Comparison of ENCODE assay signal across 20 cellular contexts in the genomic region with DNA sequence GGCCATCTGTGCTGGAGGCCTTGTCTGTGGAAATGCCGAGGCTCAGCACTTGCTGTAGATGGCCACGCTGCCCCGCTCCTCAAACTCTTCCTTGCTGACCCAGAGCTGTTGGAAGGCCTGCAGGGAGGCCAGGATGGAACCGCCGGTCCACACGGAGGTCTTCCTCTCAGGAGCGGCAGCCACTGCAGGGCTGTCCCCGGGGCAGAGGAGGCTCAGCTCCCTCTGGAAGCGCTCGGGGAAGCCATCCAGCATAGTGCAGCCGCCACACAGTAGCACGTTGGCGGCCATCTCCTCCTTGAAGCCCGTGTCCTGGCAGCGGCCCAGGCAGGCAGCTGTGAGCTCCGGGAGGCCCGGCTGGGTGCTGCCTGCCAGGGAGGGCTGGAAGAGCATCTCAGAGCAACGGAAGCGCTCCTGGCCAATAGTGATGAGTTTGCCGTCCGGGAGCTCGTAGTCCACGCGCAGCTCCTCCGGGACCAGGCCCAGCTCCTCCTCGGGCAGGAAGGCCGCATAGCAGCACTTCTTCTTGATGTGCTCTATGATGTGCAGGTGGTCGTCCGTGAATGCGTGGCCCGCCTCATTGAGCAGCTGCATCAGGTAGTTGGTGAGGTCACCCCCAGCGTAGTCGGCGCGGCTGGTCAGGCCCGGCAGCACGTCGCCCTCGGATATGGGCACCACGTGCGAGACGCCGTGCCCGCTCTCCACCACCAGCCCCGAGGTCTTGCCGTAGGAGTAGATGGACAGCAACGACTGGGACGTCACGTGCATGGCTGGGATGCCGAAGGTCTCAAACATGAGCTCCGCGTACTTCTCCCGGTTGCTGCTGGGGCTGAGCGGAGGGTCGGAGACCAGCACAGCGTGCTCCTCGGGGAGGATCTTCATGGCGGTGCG. TPM values are rescaled to one million over a fixed set of nuclear protein-coding genes. Genes with fewer than 3 reads are reported as not detected.
DNase-seq lines count a peak whose midpoint lies in the region; ATAC-seq, FAIRE-seq and TF ChIP-seq lines count a peak whose summit lies in the region.
"Had no signal": no experiment of that assay in that cellular context is flagged by ENCODE, and none has a peak within 500 bp of the region (broad histone marks: within the 10 kb centered on the region; RNA-seq: fewer than 3 reads in every experiment).

No MANE protein-coding gene starts in this region.

- H2AK5ac ChIP-seq in H1 (ENCODE audit: low read depth, low read length), result no peak overlapping the region

- CTCF ChIA-PET in H1 (lab: Charles Lee; ENCODE audit: partially characterized antibody), result interaction anchor here (0.6 to 1.5 kb wide), 8 partner anchors 10 to 84 kb away, joined by 3 to 4 read pairs (median 3); no protein-coding TSS in a partner anchor
- CTCF ChIA-PET in activated CD4-positive, alpha-beta memory T cell treated with anti-CD3 and anti-CD28 coated beads for 36 hours (lab: Charles Lee), result no interaction called here

- H3K27ac Mint-ChIP-seq in activated CD4-positive, alpha-beta memory T cell treated with anti-CD3 and anti-CD28 coated beads for 36 hours, result no peak overlapping the region
- H3K27ac Mint-ChIP-seq: CD4-positive, alpha-beta T cell; T-helper 17 cell had no signal

- H3K4me3 ChIP-seq in H1 (ENCODE audit: extremely low read depth in 1 of 4, insufficient read depth in 2 of 4, low read depth in 3 of 4, low read length in 4 of 4), result no peak overlapping the region
- peak overlapping the region; percentile 17 to 32 for H3K4me3 ChIP-seq in testis

- no peak overlapping the region for H3K4ac ChIP-seq in H1 (replicated peaks; ENCODE audit: insufficient read length, low read depth, low read length)

- H2BK5ac ChIP-seq in H1 (ENCODE audit: low read depth, low read length), result no peak overlapping the region

- no peaks in the 10 kb centered on the region for H3K9me3 ChIP-seq in H1 (ENCODE audit: insufficient read depth in 2 of 2, low read depth in 1 of 2, low read length in 1 of 2)
- no peaks in the 10 kb centered on the region for H3K9me3 ChIP-seq in testis
- H3K9me3 ChIP-seq: BE2C had no signal

- peak overlapping the region; percentile 77 for H4K8ac ChIP-seq in H1 (ENCODE audit: extremely low read depth, insufficient read depth, low read length)

- DNase-seq in DMS 273 (lab: John Stamatoyannopoulos, UW; ENCODE audit: unreplicated experiment) (peak; percentile 42), DMS 273 treated with DMSO at 0.1 percent for 48 hours (lab: John Stamatoyannopoulos, UW) (no peak), NCI-H2171 treated with DMSO at 0.1 percent for 48 hours (lab: John Stamatoyannopoulos, UW) (peak; percentile 29), H1 (ENCODE audit: low read depth in 1 of 2, low spot score in 2 of 2) (no peak), testis (peak; percentile 28), LoVo (ENCODE audit: low spot score) (no peak)
- DNase-seq in activated CD4-positive, alpha-beta memory T cell treated with anti-CD3 and anti-CD28 coated beads for 36 hours, result no peak
- DNase-seq: BE2C; CD4-positive, alpha-beta T cell; DMS79 treated with DMSO at 0.1 percent for 48 hours; GOT3; KBM-7; NCI-H1048; NCI-H1694; NCI-H510A treated with DMSO at 0.1 percent for 48 hours; T-helper 17 cell had no signal

- no peaks in the 10 kb centered on the region for H3K27me3 Mint-ChIP-seq in activated CD4-positive, alpha-beta memory T cell treated with anti-CD3 and anti-CD28 coated beads for 36 hours

- TF ChIP-seq RAD21 in H1 (IDR thresholded peaks at IDR 0.05 in 1 of 2, conservative IDR thresholded peaks at IDR 0.05 in 1 of 2; ENCODE audit: low read depth in 2 of 2, low read length in 2 of 2), result no peak

- H4K91ac ChIP-seq in H1 (replicated peaks; ENCODE audit: insufficient read length, low read length), result no peak overlapping the region

- no peaks in the 10 kb centered on the region for H3K27me3 ChIP-seq in H1 (replicated peaks in 1 of 4; ENCODE audit: control insufficient read depth in 3 of 4, extremely low read depth in 1 of 4, insufficient read depth in 3 of 4, low read length in 3 of 4)
- H3K27me3 ChIP-seq in testis, result no peaks in the 10 kb centered on the region
- H3K27me3 ChIP-seq: BE2C had no signal

- no peak overlapping the region for H2BK12ac ChIP-seq in H1 (ENCODE audit: low read depth, low read length)

- H3K79me1 ChIP-seq in H1 (ENCODE audit: low read depth, low read length), result no peaks in the 10 kb centered on the region

- TF ChIP-seq EP300 in H1 (IDR thresholded peaks at IDR 0.05; ENCODE audit: borderline replicate concordance in 1 of 2, low read depth in 2 of 2, low read length in 2 of 2), result no peak

- H2AFZ ChIP-seq in H1 (ENCODE audit: low read length), result no peak overlapping the region

- TF ChIP-seq CTCF in H1 (IDR thresholded peaks at IDR 0.05; ENCODE audit: control extremely low read depth in 1 of 3, insufficient read depth in 1 of 3, low read depth in 1 of 3, low read length in 3 of 3), result no peak
- no peak for TF ChIP-seq CTCF in testis (IDR thresholded peaks at IDR 0.05)

- H3K27ac ChIP-seq in H1 (ENCODE audit: low read depth, low read length) (no peak overlapping the region), testis (no peak overlapping the region)
- H3K27ac ChIP-seq: 22Rv1 had no signal

- intact Hi-C loops in testis (cut with DNase I; ENCODE audit: low total_unique reads), result no loop called here
- intact Hi-C loops in activated CD4-positive, alpha-beta memory T cell treated with anti-CD3 and anti-CD28 coated beads for 36 hours (cut with micrococcal nuclease), result no loop called here

- H2BK15ac ChIP-seq in H1 (ENCODE audit: low read length), result no peak overlapping the region

- H3K23me2 ChIP-seq in H1 (ENCODE audit: low read depth, low read length), result no peaks in the 10 kb centered on the region

- H3K36me3 Mint-ChIP-seq in activated CD4-positive, alpha-beta memory T cell treated with anti-CD3 and anti-CD28 coated beads for 36 hours, result no peaks in the 10 kb centered on the region

- no peak overlapping the region for H3K18ac ChIP-seq in H1 (ENCODE audit: extremely low read depth, low read length)

- no peak overlapping the region for H4K5ac ChIP-seq in H1 (ENCODE audit: insufficient read length, low read depth, low read length)

- no peak overlapping the region for H3K14ac ChIP-seq in H1 (ENCODE audit: insufficient read length)

- H3K4me1 Mint-ChIP-seq in activated CD4-positive, alpha-beta memory T cell treated with anti-CD3 and anti-CD28 coated beads for 36 hours (ENCODE audit: low read depth), result no peaks in the 10 kb centered on the region
- H3K4me1 Mint-ChIP-seq: T-helper 17 cell had no signal

- H3K56ac ChIP-seq in H1 (replicated peaks; ENCODE audit: insufficient read length, low read depth, low read length), result no peak overlapping the region

- no peaks in the 10 kb centered on the region for H3K4me1 ChIP-seq in H1 (replicated peaks in 1 of 4; ENCODE audit: control insufficient read depth in 3 of 4, insufficient read depth in 4 of 4, low read length in 3 of 4)
- H3K4me1 ChIP-seq in testis, result no peaks in the 10 kb centered on the region
- H3K4me1 ChIP-seq: BE2C had no signal

- no peak overlapping the region for H3K9ac ChIP-seq in H1 (replicated peaks in 1 of 4; ENCODE audit: extremely low read depth in 1 of 4, low read depth in 3 of 4, low read length in 3 of 4)

- TF ChIP-seq POLR2A in H1 (IDR thresholded peaks at IDR 0.05; ENCODE audit: control extremely low read depth in 1 of 2, low read depth in 2 of 2, low read length in 2 of 2) (no peak), testis (IDR thresholded peaks at IDR 0.05) (no peak)

- ATAC-seq in GM18873 (IDR thresholded peaks at IDR 0.05; ENCODE audit: low FRiP score, unreplicated experiment), result no peak
- ATAC-seq: T-helper 17 cell had no signal

- no peaks in the 10 kb centered on the region for H4K20me1 ChIP-seq in H1 (replicated peaks in 1 of 2; ENCODE audit: control insufficient read depth in 1 of 2, insufficient read depth in 2 of 2, low read length in 2 of 2)

- POLR2A ChIA-PET in H1 (lab: Charles Lee; ENCODE audit: partially characterized antibody), result interaction anchor here (0.6 kb wide), 1 partner anchor 213 kb away, joined by 4 read pairs; no protein-coding TSS in a partner anchor
- POLR2A ChIA-PET in activated CD4-positive, alpha-beta memory T cell treated with anti-CD3 and anti-CD28 coated beads for 36 hours (lab: Charles Lee), result no interaction called here

- no peak overlapping the region for H3K4me2 ChIP-seq in H1 (ENCODE audit: insufficient read depth in 1 of 2, low read depth in 2 of 2, low read length in 2 of 2)

- H3K23ac ChIP-seq in H1 (ENCODE audit: insufficient read length), result no peak overlapping the region

- 91% methylated on average over 57 of the region's 59 CpGs; no CpG with 5 or more reads in 1 of the 2 experiments for WGBS in H1 (ENCODE audit: extremely low coverage in 1 of 2, insufficient coverage in 1 of 2, insufficient read length in 1 of 2, insufficient replicate concordance in 2 of 2, low coverage in 1 of 2, low lambda C conversion rate in 2 of 2, missing lambda C conversion rate in 1 of 2), 2 experiments
- WGBS in testis, 2 donors, result 71 to 82% methylated on average over 23 to 44 of the region's 59 CpGs

- no peak overlapping the region for H2BK120ac ChIP-seq in H1 (replicated peaks; ENCODE audit: low read depth, low read length)

- no peak overlapping the region for H3K4me3 Mint-ChIP-seq in activated CD4-positive, alpha-beta memory T cell treated with anti-CD3 and anti-CD28 coated beads for 36 hours
- H3K4me3 Mint-ChIP-seq: CD4-positive, alpha-beta T cell; T-helper 17 cell had no signal

- H3K79me2 ChIP-seq in H1 (ENCODE audit: control insufficient read depth in 1 of 2, insufficient read depth in 2 of 2, low read length in 2 of 2), result no peaks in the 10 kb centered on the region

- no peaks in the 10 kb centered on the region for H3K9me3 Mint-ChIP-seq in activated CD4-positive, alpha-beta memory T cell treated with anti-CD3 and anti-CD28 coated beads for 36 hours
- H3K9me3 Mint-ChIP-seq: CD4-positive, alpha-beta T cell had no signal

- FAIRE-seq in H1 (lab: Jason Lieb, UNC), result no peak
- FAIRE-seq: RCC 7860 had no signal

- no peak overlapping the region for H2BK20ac ChIP-seq in H1 (ENCODE audit: low read length)

- H3K36me3 ChIP-seq in H1 (ENCODE audit: control insufficient read depth in 2 of 4, insufficient read depth in 4 of 4, low read length in 3 of 4), result no peaks in the 10 kb centered on the region
- no peaks in the 10 kb centered on the region for H3K36me3 ChIP-seq in testis (ENCODE audit: low read depth, missing control alignments)
- H3K36me3 ChIP-seq: BE2C had no signal

RNA-seq across cellular contexts. Expression of a gene that starts 0.9 kb away (rescaled TPM):
- total RNA-seq in H1 (2021; fragmentation: NEBNext Ultra II Directional; extraction: Animal tissue kit (Norgen Biotek cat#: 25700)), result not detected in 2 replicates
- polyA plus RNA-seq in H1 (2011; rRNA removed) (not detected in 2 replicates), testis (ENCODE audit: insufficient read depth, low read depth, low replicate concordance) (162 TPM)
- polyA plus RNA-seq in H1 (2011; cell fraction: cytosol; rRNA removed), result not detected
- polyA plus RNA-seq in H1 (2011; cell fraction: nucleus; rRNA removed), result 0.04 TPM
- polyA plus RNA-seq in H1 (2012, experiment 1 of 2), result not detected in 4 replicates
- polyA plus RNA-seq in H1 (2012, experiment 2 of 2), result not detected
- polyA plus RNA-seq in H1 (2013, experiment 1 of 2), result not detected
- polyA plus RNA-seq in H1 (2013, experiment 2 of 2), result not detected
- polyA minus RNA-seq in H1 (2011; rRNA and poly(A)+ RNA removed), result 0.12 TPM in 1 of 2 replicates, not detected in the other
- polyA minus RNA-seq in H1 (2011; cell fraction: cytosol; rRNA and poly(A)+ RNA removed), result not detected
- not detected for polyA minus RNA-seq in H1 (2011; cell fraction: nucleus; rRNA and poly(A)+ RNA removed)
- 100 to 1,000 TPM in 1 of 2 donors, 10 to 100 TPM in 1; 72.6 to 129 TPM for total RNA-seq in testis
- total RNA-seq in activated CD4-positive, alpha-beta memory T cell treated with anti-CD3 and anti-CD28 coated beads for 36 hours, result not detected
- total RNA-seq: G401 had no signal

RNA-seq across cellular contexts. Expression of a gene that starts 7.2 kb away (rescaled TPM):
- not detected in 2 replicates for total RNA-seq in H1 (2021; fragmentation: NEBNext Ultra II Directional; extraction: Animal tissue kit (Norgen Biotek cat#: 25700))
- not detected in 2 replicates for polyA plus RNA-seq in H1 (2011; rRNA removed)
- not detected for polyA plus RNA-seq in H1 (2011; cell fraction: cytosol; rRNA removed)
- polyA plus RNA-seq in H1 (2011; cell fraction: nucleus; rRNA removed), result not detected
- not detected in 4 replicates for polyA plus RNA-seq in H1 (2012, experiment 1 of 2)
- not detected for polyA plus RNA-seq in H1 (2012, experiment 2 of 2)
- not detected for polyA plus RNA-seq in H1 (2013, experiment 1 of 2)
- not detected for polyA plus RNA-seq in H1 (2013, experiment 2 of 2)
- not detected in 2 replicates for polyA minus RNA-seq in H1 (2011; rRNA and poly(A)+ RNA removed)
- not detected for polyA minus RNA-seq in H1 (2011; cell fraction: cytosol; rRNA and poly(A)+ RNA removed)
- polyA minus RNA-seq in H1 (2011; cell fraction: nucleus; rRNA and poly(A)+ RNA removed), result not detected
- total RNA-seq in testis, result 100 to 1,000 TPM in 1 of 2 donors, 10 to 100 TPM in 1; 74.9 to 168 TPM
- polyA plus RNA-seq in testis (ENCODE audit: insufficient read depth, low read depth, low replicate concordance), result 292 TPM
- total RNA-seq in activated CD4-positive, alpha-beta memory T cell treated with anti-CD3 and anti-CD28 coated beads for 36 hours, result not detected
- total RNA-seq: CD4-positive, alpha-beta T cell; G401; T-helper 17 cell had no signal

Comparison
In these comparisons a context has a peak if more than half of its experiments do, and no peak if none do; other contexts are left out.
1. DNase-seq: peak in DMS 273 (single experiment), NCI-H2171 treated with DMSO at 0.1 percent for 48 hours (single experiment) and testis (single experiment); none in DMS 273 treated with DMSO at 0.1 percent for 48 hours (single experiment), H1 (0 of 2), LoVo (single experiment) and activated CD4-positive, alpha-beta memory T cell treated with anti-CD3 and anti-CD28 coated beads for 36 hours (single experiment).
2. H3K4me3 ChIP-seq: peak in testis (2 of 2); none in H1 (0 of 4).
3. RNA of a gene that starts 0.9 kb away (total RNA-seq): 72.6 to 129 TPM in testis; not detected in H1 and not detected in activated CD4-positive, alpha-beta memory T cell treated with anti-CD3 and anti-CD28 coated beads for 36 hours; every median in the first group is over 10 times any median in the second.
4. RNA of a gene that starts 7.2 kb away (total RNA-seq): 74.9 to 168 TPM in testis; not detected in H1 and not detected in activated CD4-positive, alpha-beta memory T cell treated with anti-CD3 and anti-CD28 coated beads for 36 hours; every median in the first group is over 10 times any median in the second.